ENCODE assay signal across 12 cellular contexts in genomic region chr17:57109393-57110151, GRCh38. TPM values are rescaled to one million over a fixed set of nuclear protein-coding genes. Genes with fewer than 3 reads are reported as not detected.
DNase-seq lines count a peak whose midpoint lies in the region; ATAC-seq and TF ChIP-seq lines count a peak whose summit lies in the region.
"Had no signal": no experiment of that assay in that cellular context is flagged by ENCODE, and none has a peak within 500 bp of the region (broad histone marks: within the 10 kb centered on the region; RNA-seq: fewer than 3 reads in every experiment).

No MANE protein-coding gene starts in this region.

- H3K27ac Mint-ChIP-seq in H9 = peak overlapping the region; percentile 23 to 83 (median 82); a peak in 3 of 7 replicates
- H3K27ac Mint-ChIP-seq: natural killer cell treated with Interleukin-12 subunit alpha and Interleukin-12 subunit beta and Interleukin-15 and Interleukin-18, amount 100 ng/mL, for 72 hours had no signal

- H3K27me3 Mint-ChIP-seq in H9 (ENCODE audit: low read depth) = no peaks in the 10 kb centered on the region
- H3K27me3 Mint-ChIP-seq: natural killer cell treated with Interleukin-12 subunit alpha and Interleukin-12 subunit beta and Interleukin-15 and Interleukin-18, amount 100 ng/mL, for 72 hours had no signal

- H2BK20ac ChIP-seq in H9 (ENCODE audit: low read depth, low read length, poor library complexity, severe bottlenecking) = no peak overlapping the region

- DNase-seq in H9 (peak; percentile 62), astrocyte of the cerebellum (ENCODE audit: low read depth) (no peak), left ventricle myocardium superior (peak; percentile 84), sigmoid colon (peak; percentile 77), hepatic stellate cell (ENCODE audit: low spot score) (no peak)
- no peak for DNase-seq in activated CD4-positive, CD25-positive, alpha-beta regulatory T cell (lab: John Stamatoyannopoulos, UW)
- DNase-seq: activated T-cell treated with anti-CD3 and anti-CD28 coated beads, Interleukin-2, amount 50 U/mL, for 1 hour; MM.1S; SJCRH30 had no signal

- H4K20me1 ChIP-seq in H9 (ENCODE audit: control insufficient read depth, insufficient read depth, insufficient read length) = peaks cover 2% of the 10 kb centered on the region

- H3K36me3 Mint-ChIP-seq in H9 (ENCODE audit: insufficient read depth in 1 of 3, low read depth in 3 of 3) = peaks cover 33 to 60% (median 50%) of the 10 kb centered on the region in 3 experiments
- H3K36me3 Mint-ChIP-seq: natural killer cell treated with Interleukin-12 subunit alpha and Interleukin-12 subunit beta and Interleukin-15 and Interleukin-18, amount 100 ng/mL, for 72 hours had no signal

- no peak for TF ChIP-seq EP300 in sigmoid colon (IDR thresholded peaks at IDR 0.05)

- no CpG with 5 or more reads among the region's 14 CpGs for WGBS in H9 (ENCODE audit: extremely low coverage, insufficient read length, low lambda C conversion rate)
- WGBS in sigmoid colon, 2 donors = 30 to 69% methylated on average over 14 of the region's 14 CpGs

- no peaks in the 10 kb centered on the region for H3K9me3 Mint-ChIP-seq in H9
- H3K9me3 Mint-ChIP-seq: natural killer cell treated with Interleukin-12 subunit alpha and Interleukin-12 subunit beta and Interleukin-15 and Interleukin-18, amount 100 ng/mL, for 72 hours had no signal

- no peak overlapping the region for H3K14ac ChIP-seq in H9 (ENCODE audit: insufficient read depth, low read length)

- no peak overlapping the region for H4K91ac ChIP-seq in H9 (ENCODE audit: insufficient read length, low read depth, low read length)

- no peak overlapping the region for H3K9ac ChIP-seq in H9 (ENCODE audit: extremely low read depth, insufficient read length, low read length)

- H3T11ph ChIP-seq in H9 (ENCODE audit: low read length) = no peak overlapping the region

- H3K27me3 ChIP-seq in H9 (ENCODE audit: insufficient read depth, low read length) (no peaks in the 10 kb centered on the region), sigmoid colon (no peaks in the 10 kb centered on the region)
- H3K27me3 ChIP-seq: SJCRH30 had no signal

- no peak overlapping the region for H4K8ac ChIP-seq in H9 (replicated peaks; ENCODE audit: insufficient read length, low read depth, low read length)

- H2BK15ac ChIP-seq in H9 (ENCODE audit: low read depth, low read length) = no peak overlapping the region

- no peak overlapping the region for H3K18ac ChIP-seq in H9 (ENCODE audit: insufficient read length, low read depth, low read length)

- peaks cover 6% of the 10 kb centered on the region for H3K79me1 ChIP-seq in H9 (ENCODE audit: insufficient read depth, low read depth, low read length, poor library complexity, severe bottlenecking)

- H3K4me1 Mint-ChIP-seq in H9 = peaks cover 61 to 69% of the 10 kb centered on the region in 2 experiments

- in situ Hi-C loops in astrocyte of the cerebellum (cut with HindIII; ENCODE audit: low sequenced_read_pairs) = no loop called here

- H2BK5ac ChIP-seq in H9 (ENCODE audit: insufficient read length, low read length) = no peak overlapping the region

- H3K56ac ChIP-seq in H9 (ENCODE audit: insufficient read length, low read depth, low read length) = no peak overlapping the region

- H3K27ac ChIP-seq in H9 (ENCODE audit: insufficient read length, low read depth, low read length) (no peak overlapping the region), sigmoid colon (peak overlapping the region; percentile 70 to 80 (median 78))
- H3K27ac ChIP-seq: SJCRH30 had no signal

- H3K36me3 ChIP-seq in sigmoid colon = peaks cover 7 to 57% (median 25%) of the 10 kb centered on the region in 4 donors

- no peak overlapping the region; a peak in 1 of 5 replicates for H3K4me3 Mint-ChIP-seq in H9
- H3K4me3 Mint-ChIP-seq: natural killer cell treated with Interleukin-12 subunit alpha and Interleukin-12 subunit beta and Interleukin-15 and Interleukin-18, amount 100 ng/mL, for 72 hours had no signal

- H3K4me3 ChIP-seq in astrocyte of the cerebellum (ENCODE audit: low read depth, low read length) = no peak overlapping the region
- no peak overlapping the region for H3K4me3 ChIP-seq in sigmoid colon
- H3K4me3 ChIP-seq: SJCRH30 had no signal

- H2AK5ac ChIP-seq in H9 (ENCODE audit: insufficient read length, low read length) = no peak overlapping the region

- no peaks in the 10 kb centered on the region for H3K9me3 ChIP-seq in H9 (ENCODE audit: control insufficient read depth, low read depth, low read length)
- no peaks in the 10 kb centered on the region for H3K9me3 ChIP-seq in sigmoid colon
- H3K9me3 ChIP-seq: SJCRH30 had no signal

- no peak overlapping the region for H3K4ac ChIP-seq in H9 (ENCODE audit: low read depth, low read length)

- H4K5ac ChIP-seq in H9 (ENCODE audit: insufficient read length, low read depth, low read length) = no peak overlapping the region

- H2AFZ ChIP-seq in H9 (ENCODE audit: low read length) = no peak overlapping the region

- ATAC-seq in left ventricle myocardium superior (peak; percentile 69), HG03135 (IDR thresholded peaks at IDR 0.05; ENCODE audit: unreplicated experiment) (no peak), GM21360 (IDR thresholded peaks at IDR 0.05; ENCODE audit: unreplicated experiment) (no peak)
- ATAC-seq: natural killer cell treated with Interleukin-12 subunit alpha and Interleukin-12 subunit beta and Interleukin-15 and Interleukin-18, amount 100 ng/mL, for 72 hours had no signal

- H2BK12ac ChIP-seq in H9 (ENCODE audit: insufficient read length, low read depth, low read length) = no peak overlapping the region

- no peak overlapping the region for H3K23ac ChIP-seq in H9 (ENCODE audit: insufficient read length, low read depth, low read length)

- no peaks in the 10 kb centered on the region for H3K23me2 ChIP-seq in H9 (ENCODE audit: insufficient read length, low read depth, low read length, poor library complexity, severe bottlenecking)

- intact Hi-C loops in left ventricle myocardium superior (cut with micrococcal nuclease) (no loop called here), sigmoid colon (cut with DNase I) (loop anchor here (5.0 to 10.0 kb wide), 2 partner anchors 107 to 975 kb away; partner anchors contain the start of gene DYNLL2)

- H3K79me2 ChIP-seq in H9 (ENCODE audit: insufficient read depth, low read length) = no peaks in the 10 kb centered on the region; the same call in 1 of the 2 replicates

- TF ChIP-seq CTCF in H9 (conservative IDR thresholded peaks at IDR 0.05) (peak; percentile 44), astrocyte of the cerebellum (IDR thresholded peaks at IDR 0.05; ENCODE audit: low read depth, low read length, missing control alignments) (peak; percentile 38), sigmoid colon (IDR thresholded peaks at IDR 0.05) (peak in 2 of 4 experiments; percentile 28 to 33)

- H3K4me1 ChIP-seq in H9 (ENCODE audit: insufficient read depth, low read length) = peaks cover 2% of the 10 kb centered on the region; the same call in 1 of the 2 replicates
- peaks cover 0 to 85% (median 71%) of the 10 kb centered on the region in 4 donors for H3K4me1 ChIP-seq in sigmoid colon

- H3K4me2 ChIP-seq in H9 (ENCODE audit: insufficient read depth, insufficient read length, low read length) = no peak overlapping the region

- no peak overlapping the region for H2BK120ac ChIP-seq in H9 (ENCODE audit: low read depth, low read length, poor library complexity, severe bottlenecking)

- TF ChIP-seq POLR2A in sigmoid colon (IDR thresholded peaks at IDR 0.05) = no peak

RNA-seq across cellular contexts. Expression of gene AKAP1, which starts 24.5 kb away (rescaled TPM):
- total RNA-seq in H9 (2021) (61.2 and 65.4 TPM in 2 replicates), left ventricle myocardium superior (282 TPM), sigmoid colon (100 to 1,000 TPM in 3 of 4 donors, 10 to 100 TPM in 1; 78.9 to 126 (median 108) TPM)
- 10 to 100 TPM; 12.7 to 75.3 (median 16.2) TPM for polyA plus RNA-seq in sigmoid colon

Comparison
In these comparisons a context has a peak if more than half of its experiments do, and no peak if none do; other contexts are left out.
1. DNase-seq: peak in H9 (single experiment), left ventricle myocardium superior (single experiment) and sigmoid colon (single experiment); none in astrocyte of the cerebellum (single experiment), hepatic stellate cell (single experiment) and activated CD4-positive, CD25-positive, alpha-beta regulatory T cell (0 of 4).